ENCODE assay signal across 1 cellular context in the genomic region with DNA sequence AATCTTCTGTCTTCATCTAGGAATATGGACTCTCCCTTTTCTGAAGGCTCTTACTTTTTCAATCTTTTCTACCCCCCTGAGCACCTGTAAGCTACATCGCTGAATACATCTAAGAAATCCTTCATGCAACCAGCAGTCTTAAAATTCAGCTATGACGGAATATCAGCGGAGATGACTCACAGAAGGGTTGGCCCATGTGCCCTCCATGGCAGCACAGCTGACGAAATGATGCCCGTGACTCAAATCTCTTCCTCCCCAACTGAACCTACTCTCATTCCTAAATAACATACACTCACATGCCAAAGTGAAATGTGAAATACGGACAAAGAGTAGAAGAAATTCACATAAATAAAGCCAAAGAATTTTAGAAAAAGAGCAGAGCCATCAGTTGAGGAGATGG.
TF ChIP-seq lines count a peak whose summit lies in the region.

No MANE protein-coding gene starts in this region.

TF ChIP-seq in IMR-90, 13 proteins besides CTCF, POLR2A, EP300 and RAD21:
- TF ChIP-seq CEBPB (IDR thresholded peaks at IDR 0.05; ENCODE audit: low read depth, low read length) (0 out of 2 replicates have a peak, but pooled peaks have one; percentile 18), RFX5 (IDR thresholded peaks at IDR 0.05; ENCODE audit: low read depth, low read length) (no peak)
TF ChIP-seq in IMR-90: peak in this region for 1.
